ENCODE assay signal across 9 cellular contexts in the genomic region with DNA sequence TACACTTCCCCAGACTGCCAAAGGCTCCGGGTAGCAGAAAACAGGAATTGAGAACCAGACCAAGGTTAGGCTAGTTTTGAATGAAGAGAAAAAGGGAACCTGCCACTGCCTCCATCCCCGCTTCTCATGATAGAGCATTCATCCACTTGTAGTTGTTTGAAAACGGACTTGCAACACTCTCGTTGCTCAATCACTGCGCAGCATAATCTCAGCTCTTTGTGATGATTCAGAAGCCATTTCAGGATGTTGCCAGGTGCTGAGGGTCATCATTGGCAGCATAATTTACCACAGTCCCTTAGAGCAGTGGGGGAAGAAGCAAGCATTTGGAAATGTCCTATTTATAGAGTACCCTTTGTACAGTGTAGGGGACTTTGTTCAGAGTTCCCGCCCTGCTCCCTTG. TPM values are rescaled to one million over a fixed set of nuclear protein-coding genes. Genes with fewer than 3 reads are reported as not detected.
DNase-seq lines count a peak whose midpoint lies in the region; ATAC-seq and TF ChIP-seq lines count a peak whose summit lies in the region.
"Had no signal": no experiment of that assay in that cellular context is flagged by ENCODE, and none has a peak within 500 bp of the region (broad histone marks: within the 10 kb centered on the region; RNA-seq: fewer than 3 reads in every experiment).

No MANE protein-coding gene starts in this region.

- DNase-seq in HS-5 (ENCODE audit: low read depth) (peak; percentile 80), SW480 (ENCODE audit: low spot score) (peak; percentile 11), left ventricle myocardium inferior (peak; percentile 19), thyroid gland (peak; percentile 13 to 43), epidermal melanocyte (ENCODE audit: insufficient read length, low spot score) (no peak), NCI-H526 (lab: John Stamatoyannopoulos, UW) (no peak)
- DNase-seq: NCI-H446 treated with DMSO at 0.1 percent for 48 hours had no signal

- TF ChIP-seq CTCF in left ventricle myocardium inferior (IDR thresholded peaks at IDR 0.05; ENCODE audit: borderline replicate concordance) (no peak), thyroid gland (IDR thresholded peaks at IDR 0.05) (no peak)

- TF ChIP-seq POLR2A in thyroid gland (IDR thresholded peaks at IDR 0.05): no peak

- H3K9me3 ChIP-seq in left ventricle myocardium inferior (replicated peaks) (peaks cover 2% of the 10 kb centered on the region), thyroid gland (no peaks in the 10 kb centered on the region)

- H3K27ac ChIP-seq in left ventricle myocardium inferior (replicated peaks): peak overlapping the region; percentile 65
- no peak overlapping the region for H3K27ac ChIP-seq in thyroid gland
- H3K27ac ChIP-seq: neural progenitor cell had no signal

- H3K27me3 ChIP-seq in left ventricle myocardium inferior (ENCODE audit: low read depth) (no peaks in the 10 kb centered on the region), thyroid gland (no peaks in the 10 kb centered on the region)
- H3K27me3 ChIP-seq: neural progenitor cell had no signal

- 66 to 85% methylated on average over 6 of the region's 6 CpGs for WGBS in thyroid gland, 2 donors

- H3K36me3 ChIP-seq in left ventricle myocardium inferior (no peaks in the 10 kb centered on the region), thyroid gland (no peaks in the 10 kb centered on the region)
- H3K36me3 ChIP-seq: neural progenitor cell had no signal

- H3K4me3 ChIP-seq in left ventricle myocardium inferior (no peak overlapping the region), thyroid gland (replicated peaks in 1 of 3) (no peak overlapping the region)
- H3K4me3 ChIP-seq: neural progenitor cell had no signal

- intact Hi-C loops in left ventricle myocardium inferior (cut with micrococcal nuclease) (no loop called here), thyroid gland (cut with DNase I) (no loop called here)

- no peak for ATAC-seq in GM18907 (IDR thresholded peaks at IDR 0.05; ENCODE audit: unreplicated experiment)

- H3K4me1 ChIP-seq in left ventricle myocardium inferior: peaks cover 24% of the 10 kb centered on the region
- peaks cover 24 to 44% of the 10 kb centered on the region in 2 donors for H3K4me1 ChIP-seq in thyroid gland
- H3K4me1 ChIP-seq: neural progenitor cell had no signal

RNA-seq across cellular contexts. Expression of gene KCNK13, which starts 25.6 kb away (rescaled TPM):
- 1.9 TPM for total RNA-seq in left ventricle myocardium inferior
- 1 to 10 TPM; 4.0 to 7.2 (median 4.9) TPM for total RNA-seq in thyroid gland

Comparison
In these comparisons a context has a peak if more than half of its experiments do, and no peak if none do; other contexts are left out.
1. DNase-seq: peak in HS-5 (single experiment), SW480 (single experiment), left ventricle myocardium inferior (single experiment) and thyroid gland (2 of 2); none in epidermal melanocyte (single experiment) and NCI-H526 (0 of 2).